ENCODE assay signal across 9 cellular contexts in genomic region chr9:100473271-100474081, GRCh38. TPM values are rescaled to one million over a fixed set of nuclear protein-coding genes. Genes with fewer than 3 reads are reported as not detected.
DNase-seq lines count a peak whose midpoint lies in the region; ATAC-seq, FAIRE-seq and TF ChIP-seq lines count a peak whose summit lies in the region.
"Had no signal": no experiment of that assay in that cellular context is flagged by ENCODE, and none has a peak within 500 bp of the region (broad histone marks: within the 10 kb centered on the region; RNA-seq: fewer than 3 reads in every experiment).

No MANE protein-coding gene starts in this region.

- FAIRE-seq in urothelium cell line (lab: Jason Lieb, UNC): no peak
- FAIRE-seq: A204.1 had no signal

- peak; percentile 65 to 75 for ATAC-seq in naive thymus-derived CD8-positive, alpha-beta T cell

- H3K27ac Mint-ChIP-seq in HFFc6: no peak overlapping the region
- no peak overlapping the region for H3K27ac Mint-ChIP-seq in naive thymus-derived CD8-positive, alpha-beta T cell

- peaks cover 0 to 6% of the 10 kb centered on the region in 2 donors for H3K27me3 ChIP-seq in esophagus (ENCODE audit: control insufficient read depth in 1 of 2, insufficient read depth in 2 of 2, low read length in 2 of 2)

- H3K36me3 Mint-ChIP-seq in HFFc6 (ENCODE audit: low read depth): no peaks in the 10 kb centered on the region
- H3K36me3 Mint-ChIP-seq in naive thymus-derived CD8-positive, alpha-beta T cell: no peaks in the 10 kb centered on the region

- TF ChIP-seq CTCF in HFFc6 (IDR thresholded peaks at IDR 0.05): no peak; the same call in 1 of the 2 replicates

- H3K4me3 Mint-ChIP-seq in HFFc6: peak overlapping the region; percentile 81
- H3K4me3 Mint-ChIP-seq in naive thymus-derived CD8-positive, alpha-beta T cell: peak overlapping the region; percentile 33 to 84 (median 65)

- no peaks in the 10 kb centered on the region for H3K36me3 ChIP-seq in esophagus (ENCODE audit: control insufficient read depth in 2 of 2, insufficient read depth in 2 of 2, low read length in 1 of 2)

- POLR2A ChIA-PET in naive thymus-derived CD8-positive, alpha-beta T cell (lab: Charles Lee): no interaction called here

- H3K9me3 Mint-ChIP-seq in HFFc6: no peaks in the 10 kb centered on the region
- peaks cover 0 to 2% (median 0%) of the 10 kb centered on the region in 9 donors for H3K9me3 Mint-ChIP-seq in naive thymus-derived CD8-positive, alpha-beta T cell

- H3K9me3 ChIP-seq in esophagus (ENCODE audit: control insufficient read depth in 2 of 2, insufficient read depth in 1 of 2, low read depth in 1 of 2, low read length in 1 of 2): peaks cover 0 to 4% of the 10 kb centered on the region in 2 donors

- WGBS in esophagus, 2 donors: 1% methylated on average over 82 to 110 of the region's 110 CpGs

- H3K4me1 Mint-ChIP-seq in HFFc6 (ENCODE audit: low read depth): peaks cover 14% of the 10 kb centered on the region
- H3K4me1 Mint-ChIP-seq in naive thymus-derived CD8-positive, alpha-beta T cell: peaks cover 4 to 12% (median 7%) of the 10 kb centered on the region in 4 donors

- DNase-seq in DMS53 (lab: John Stamatoyannopoulos, UW) (peak; percentile 66), DMS53 treated with DMSO at 0.1 percent for 48 hours (lab: John Stamatoyannopoulos, UW; ENCODE audit: unreplicated experiment) (no peak), HFFc6 (peak; percentile 2), NCI-H146 (lab: John Stamatoyannopoulos, UW) (peak; percentile 46), urothelium cell line (ENCODE audit: low spot score) (peak; percentile 62)
- peak in 2 of 3 experiments; percentile 14 to 16 for DNase-seq in activated CD8-positive, alpha-beta memory T cell treated with anti-CD3 and anti-CD28 coated beads for 48 hours (ENCODE audit: low read depth in 2 of 3, low spot score in 2 of 3)
- DNase-seq in naive thymus-derived CD8-positive, alpha-beta T cell: peak in 8 of 10 donors; percentile 4 to 33 (median 15)

- peaks cover 2 to 6% of the 10 kb centered on the region in 2 donors for H3K4me1 ChIP-seq in esophagus (ENCODE audit: control insufficient read depth in 2 of 2, insufficient read depth in 2 of 2, low read length in 1 of 2)

- peak overlapping the region; percentile 57 to 73 for H3K4me3 ChIP-seq in esophagus (ENCODE audit: low read depth in 1 of 2, low read length in 2 of 2)

- no peaks in the 10 kb centered on the region for H3K27me3 Mint-ChIP-seq in HFFc6 (ENCODE audit: insufficient read depth)
- H3K27me3 Mint-ChIP-seq in naive thymus-derived CD8-positive, alpha-beta T cell: peaks cover 14 to 47% (median 25%) of the 10 kb centered on the region in 5 donors

- no peak overlapping the region for H3K27ac ChIP-seq in esophagus (ENCODE audit: low read depth in 2 of 2, low read length in 1 of 2)

RNA-seq across cellular contexts. Expression of gene TMEFF1, which starts 0.5 kb away (rescaled TPM):
- total RNA-seq in HFFc6 (2021; fragmentation: NEBNext Ultra II Directional; extraction: Animal tissue kit (Norgen Biotek cat#: 25700)): 1 to 10 TPM; 1.3 to 2.4 (median 1.6) TPM
- under 1 TPM in 1 of 2 donors, not detected in 1; 0.02 TPM for polyA plus RNA-seq in esophagus
- under 1 TPM in 1 of 2 experiments, not detected in 1; 0.31 TPM for total RNA-seq in naive thymus-derived CD8-positive, alpha-beta T cell
- polyA plus RNA-seq in naive thymus-derived CD8-positive, alpha-beta T cell: not detected

RNA-seq across cellular contexts. Expression of gene MSANTD3, which starts 46.5 kb away (rescaled TPM):
- 10 to 100 TPM; 56.9 to 76.1 (median 71.2) TPM for total RNA-seq in HFFc6 (2021; fragmentation: NEBNext Ultra II Directional; extraction: Animal tissue kit (Norgen Biotek cat#: 25700))
- polyA plus RNA-seq in esophagus: 1 to 10 TPM; 8.5 to 9.1 TPM
- total RNA-seq in naive thymus-derived CD8-positive, alpha-beta T cell: 10 to 100 TPM; 11.8 to 12.9 TPM
- polyA plus RNA-seq in naive thymus-derived CD8-positive, alpha-beta T cell: 1 to 10 TPM; 3.5 to 5.9 (median 4.7) TPM

Comparison
In these comparisons a context has a peak if more than half of its experiments do, and no peak if none do; other contexts are left out.
1. RNA of gene MSANTD3, which starts 46.5 kb away (total RNA-seq): 56.9 to 76.1 TPM in HFFc6; 11.8 to 12.9 TPM in naive thymus-derived CD8-positive, alpha-beta T cell; every median in the first group is over 4 times any median in the second.